In the genomic region with DNA sequence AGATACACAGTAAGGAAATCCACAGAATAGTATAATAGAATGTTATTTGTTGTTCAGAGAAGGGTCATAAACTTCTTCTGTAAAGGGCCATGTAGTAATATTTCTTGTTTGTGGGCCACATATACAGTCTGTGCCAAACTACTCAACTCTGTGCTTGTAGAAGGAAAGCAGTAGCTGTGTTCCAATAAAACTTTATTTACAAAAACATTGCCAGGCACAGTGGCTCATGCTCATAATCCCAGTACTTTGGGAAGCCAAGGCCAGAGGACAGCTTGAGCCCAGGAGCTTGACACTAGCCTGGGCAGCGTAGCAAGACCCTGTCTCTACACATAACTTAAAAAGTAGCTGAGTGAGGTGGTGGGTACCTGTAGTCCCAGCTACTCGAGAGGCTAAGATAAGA, we compare ENCODE assay signal across 7 cellular contexts.
"Had no signal": no experiment of that assay in that cellular context is flagged by ENCODE, and none has a peak within 500 bp of the region (broad histone marks: within the 10 kb centered on the region; RNA-seq: fewer than 3 reads in every experiment).

No MANE protein-coding gene starts in this region.

- H3K27ac ChIP-seq: GM23248 had no signal

- H2AFZ ChIP-seq: GM23248 had no signal

- H3K4me3 ChIP-seq: GM23248 had no signal

- DNase-seq: GM23248, H9, HCEC 1CT, KG1 had no signal

- H3K9ac ChIP-seq: GM23248 had no signal

- FAIRE-seq: H1, H54, HTR-8/SVneo had no signal
